Comparison of ENCODE assay signal across 8 cellular contexts in genomic region chr1:7679873-7680790, GRCh38.
DNase-seq lines count a peak whose midpoint lies in the region; ATAC-seq and TF ChIP-seq lines count a peak whose summit lies in the region.

No MANE protein-coding gene starts in this region.

- peaks cover 10% of the 10 kb centered on the region for H3K27me3 Mint-ChIP-seq in activated T-helper 1 cell treated with anti-CD3 and anti-CD28 coated beads, Interleukin-12 subunit alpha, Interleukin-12 subunit beta, Interleukin-2, Interleukin-4 antibody, amounts not matched to agents 30 ng/mL and 10 ng/mL and 1 ng/mL, durations not matched to agents 14 hours and 24 hours and 36 hours (ENCODE audit: insufficient read depth)
- peaks cover 15 to 42% (median 25%) of the 10 kb centered on the region in 3 donors for H3K27me3 Mint-ChIP-seq in naive B cell

- H3K9me3 Mint-ChIP-seq in activated T-helper 1 cell treated with anti-CD3 and anti-CD28 coated beads, Interleukin-12 subunit alpha, Interleukin-12 subunit beta, Interleukin-2, Interleukin-4 antibody, amounts not matched to agents 30 ng/mL and 10 ng/mL and 1 ng/mL, durations not matched to agents 14 hours and 24 hours and 36 hours: no peaks in the 10 kb centered on the region
- H3K9me3 Mint-ChIP-seq in naive B cell: no peaks in the 10 kb centered on the region

- ATAC-seq in naive B cell (ENCODE audit: low read depth in 2 of 2) (peak; percentile 53 to 60), HG02798 (IDR thresholded peaks at IDR 0.05; ENCODE audit: poor library complexity, unreplicated experiment) (no peak)

- H3K36me3 Mint-ChIP-seq in activated T-helper 1 cell treated with anti-CD3 and anti-CD28 coated beads, Interleukin-12 subunit alpha, Interleukin-12 subunit beta, Interleukin-2, Interleukin-4 antibody, amounts not matched to agents 30 ng/mL and 10 ng/mL and 1 ng/mL, durations not matched to agents 14 hours and 24 hours and 36 hours (ENCODE audit: low read depth): no peaks in the 10 kb centered on the region
- H3K36me3 Mint-ChIP-seq in naive B cell: no peaks in the 10 kb centered on the region

- H3K4me3 ChIP-seq in GM12875 (ENCODE audit: low read depth, low read length): peak overlapping the region; percentile 44

- H3K4me1 Mint-ChIP-seq in activated T-helper 1 cell treated with anti-CD3 and anti-CD28 coated beads, Interleukin-12 subunit alpha, Interleukin-12 subunit beta, Interleukin-2, Interleukin-4 antibody, amounts not matched to agents 30 ng/mL and 10 ng/mL and 1 ng/mL, durations not matched to agents 14 hours and 24 hours and 36 hours (ENCODE audit: low read depth): no peaks in the 10 kb centered on the region
- peaks cover 0 to 2% (median 0%) of the 10 kb centered on the region in 3 donors for H3K4me1 Mint-ChIP-seq in naive B cell

- DNase-seq in NCI-H526 treated with DMSO at 0.1 percent for 48 hours (lab: John Stamatoyannopoulos, UW) (peak; percentile 40), fibroblast of peridontal ligament (ENCODE audit: extremely low read depth) (peak; percentile 8), naive B cell (peak; percentile 15), superior temporal gyrus (ENCODE audit: extremely low spot score) (peak; percentile 64), OCI-M2 (lab: John Stamatoyannopoulos, UW; ENCODE audit: unreplicated experiment) (no peak)
- DNase-seq in activated T-helper 1 cell treated with anti-CD3 and anti-CD28 coated beads, Interleukin-12 subunit alpha, Interleukin-12 subunit beta, Interleukin-2, Interleukin-4 antibody, amounts not matched to agents 30 ng/mL and 10 ng/mL and 1 ng/mL, durations not matched to agents 14 hours and 24 hours and 36 hours (ENCODE audit: low spot score): no peak

- H3K27ac Mint-ChIP-seq in activated T-helper 1 cell treated with anti-CD3 and anti-CD28 coated beads, Interleukin-12 subunit alpha, Interleukin-12 subunit beta, Interleukin-2, Interleukin-4 antibody, amounts not matched to agents 30 ng/mL and 10 ng/mL and 1 ng/mL, durations not matched to agents 14 hours and 24 hours and 36 hours: no peak overlapping the region
- no peak overlapping the region for H3K27ac Mint-ChIP-seq in naive B cell

- TF ChIP-seq CTCF in GM12875 (IDR thresholded peaks at IDR 0.05; ENCODE audit: borderline replicate concordance, insufficient read depth, low read depth, low read length): no peak

- peak overlapping the region; percentile 62 for H3K4me3 Mint-ChIP-seq in activated T-helper 1 cell treated with anti-CD3 and anti-CD28 coated beads, Interleukin-12 subunit alpha, Interleukin-12 subunit beta, Interleukin-2, Interleukin-4 antibody, amounts not matched to agents 30 ng/mL and 10 ng/mL and 1 ng/mL, durations not matched to agents 14 hours and 24 hours and 36 hours
- peak overlapping the region; percentile 62 to 87 (median 71) for H3K4me3 Mint-ChIP-seq in naive B cell

- intact Hi-C loops in activated T-helper 1 cell treated with anti-CD3 and anti-CD28 coated beads, Interleukin-12 subunit alpha, Interleukin-12 subunit beta, Interleukin-2, Interleukin-4 antibody, amounts not matched to agents 30 ng/mL and 10 ng/mL and 1 ng/mL, durations not matched to agents 14 hours and 24 hours and 36 hours (cut with micrococcal nuclease): no loop called here

Comparison
In these comparisons a context has a peak if more than half of its experiments do, and no peak if none do; other contexts are left out.
1. DNase-seq: peak in NCI-H526 treated with DMSO at 0.1 percent for 48 hours (single experiment), fibroblast of peridontal ligament (single experiment), naive B cell (single experiment) and superior temporal gyrus (single experiment); none in activated T-helper 1 cell treated with anti-CD3 and anti-CD28 coated beads, Interleukin-12 subunit alpha, Interleukin-12 subunit beta, Interleukin-2, Interleukin-4 antibody, amounts not matched to agents 30 ng/mL and 10 ng/mL and 1 ng/mL, durations not matched to agents 14 hours and 24 hours and 36 hours (single experiment) and OCI-M2 (single experiment).